In the genomic region with DNA sequence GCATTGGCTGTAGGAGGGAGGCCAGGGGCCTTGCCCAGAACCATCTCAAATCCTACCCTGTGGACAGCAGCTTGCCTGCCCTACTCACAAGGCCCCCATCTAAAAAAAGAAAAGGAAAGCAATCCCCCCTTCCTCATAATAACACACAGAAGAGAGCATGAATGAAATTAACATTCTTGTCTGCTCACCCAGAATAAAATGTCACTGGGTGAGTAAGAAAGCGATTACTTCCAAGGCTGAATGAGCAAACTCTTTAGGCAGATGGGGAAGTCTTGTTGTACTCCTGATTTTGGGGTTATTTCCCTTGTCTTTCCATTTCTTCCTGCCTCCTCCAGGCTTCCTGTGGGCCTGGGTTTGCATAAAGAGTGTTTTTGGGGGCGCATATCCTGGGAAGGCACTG, we compare ENCODE assay signal across 22 cellular contexts.
A peak's percentile ranks its signal among the peaks of the same experiment; 100 is the strongest.
DNase-seq lines count a peak whose midpoint lies in the region; ATAC-seq and TF ChIP-seq lines count a peak whose summit lies in the region.
"Had no signal": no experiment of that assay in that cellular context is flagged by ENCODE, and none has a peak within 500 bp of the region (broad histone marks: within the 10 kb centered on the region; RNA-seq: fewer than 3 reads in every experiment).

No MANE protein-coding gene starts in this region.

- no peaks in the 10 kb centered on the region for H4K20me1 ChIP-seq in GM23338 (replicated peaks; ENCODE audit: insufficient read depth)

- H3F3A ChIP-seq in GM23338 (replicated peaks; ENCODE audit: low read depth) = 0 out of 2 replicates have a peak, but pooled peaks cover 5% of the 10 kb centered on the region

- peak overlapping the region; percentile 72 for H3K4me2 ChIP-seq in GM23338

- TF ChIP-seq CTCF in GM23338 (conservative IDR thresholded peaks at IDR 0.05; ENCODE audit: low read depth in 2 of 2) (no peak), brain (conservative IDR thresholded peaks at IDR 0.05) (no peak)

- no peaks in the 10 kb centered on the region for H3K36me3 ChIP-seq in GM23338 (ENCODE audit: insufficient read depth)

- H3K27ac ChIP-seq in GM23338 (ENCODE audit: low read depth) = peak overlapping the region; percentile 56; the same call in 1 of the 2 replicates
- no peak overlapping the region for H3K27ac ChIP-seq in right cardiac atrium (ENCODE audit: low read length)
- H3K27ac ChIP-seq: C4-2B had no signal

- H3K27ac Mint-ChIP-seq in GM23338 (peak overlapping the region; percentile 60), brain (peak overlapping the region; percentile 24 to 86 (median 74))
- H3K27ac Mint-ChIP-seq: HFFc6 had no signal

- H3K36me3 Mint-ChIP-seq in GM23338 (ENCODE audit: low read depth) = peaks cover 8% of the 10 kb centered on the region; the same call in 2 of the 3 replicates
- no peaks in the 10 kb centered on the region for H3K36me3 Mint-ChIP-seq in brain

- H3K4me3 Mint-ChIP-seq in GM23338 (no peak overlapping the region; the same call in 2 of the 3 replicates), brain (peak overlapping the region in 1 of 5 experiments; percentile 14)
- H3K4me3 Mint-ChIP-seq: HFFc6 had no signal

- DNase-seq in GM23338 (ENCODE audit: low spot score) (no peak), left kidney (ENCODE audit: low read depth, low spot score) (peak; percentile 66), renal cortical epithelial cell (ENCODE audit: low read depth) (peak; percentile 3), NCI-H345 (lab: John Stamatoyannopoulos, UW) (no peak), right cardiac atrium (no peak)
- DNase-seq in activated CD4-positive, CD25-positive, alpha-beta regulatory T cell (lab: John Stamatoyannopoulos, UW) = no peak
- DNase-seq: AML-193, DMS79, H7, HFFc6, MM.1S, NCI-H1048, NCI-H1417 treated with DMSO at 0.1 percent for 48 hours, NCI-H1930, NCI-H226, NCI-H524, OCI-M1 had no signal

- H3K27me3 ChIP-seq in GM23338 (ENCODE audit: insufficient read depth) (no peaks in the 10 kb centered on the region), right cardiac atrium (ENCODE audit: control insufficient read depth, insufficient read depth) (no peaks in the 10 kb centered on the region)

- intact Hi-C loops in right cardiac atrium (cut with DNase I) = no loop called here

- H2AFZ ChIP-seq in GM23338 = peak overlapping the region; percentile 96

- peak overlapping the region; percentile 18; the same call in 1 of the 2 replicates for H3K4me3 ChIP-seq in GM23338
- H3K4me3 ChIP-seq in right cardiac atrium (ENCODE audit: low read length) = no peak overlapping the region
- H3K4me3 ChIP-seq: K562 had no signal

- peaks cover 12% of the 10 kb centered on the region for H3K9me2 ChIP-seq in GM23338 (ENCODE audit: insufficient read depth)

- H3K4me1 ChIP-seq in GM23338 (ENCODE audit: insufficient read depth) (peaks cover 36% of the 10 kb centered on the region), right cardiac atrium (ENCODE audit: control insufficient read depth, insufficient read depth, low read length) (peaks cover 3% of the 10 kb centered on the region)

- ATAC-seq in GM23338 = no peak; the same call in 2 of the 3 replicates
- no peak for ATAC-seq in GM19397 (IDR thresholded peaks at IDR 0.05; ENCODE audit: unreplicated experiment)
- ATAC-seq in right cardiac atrium = no peak
- ATAC-seq: K562, Right ventricle myocardium inferior had no signal

- H3K27me3 Mint-ChIP-seq in GM23338 (ENCODE audit: insufficient read depth, low read depth, poor library complexity) (peaks cover 6% of the 10 kb centered on the region), brain (peaks cover 10% of the 10 kb centered on the region)

- 66% methylated on average over 2 of the region's 2 CpGs for WGBS in right cardiac atrium

- no peaks in the 10 kb centered on the region for H3K9me3 ChIP-seq in right cardiac atrium (ENCODE audit: control insufficient read depth, low read length)

- H3K9me3 Mint-ChIP-seq in GM23338 (peaks cover 18% of the 10 kb centered on the region), brain (peaks cover 0 to 16% (median 3%) of the 10 kb centered on the region in 5 experiments)

- H3K4me1 Mint-ChIP-seq in GM23338 (peaks cover 44% of the 10 kb centered on the region), brain (peaks cover 38% of the 10 kb centered on the region)

- no peaks in the 10 kb centered on the region for H3K79me2 ChIP-seq in GM23338 (replicated peaks; ENCODE audit: insufficient read depth)

TF ChIP-seq in GM23338, 12 proteins besides CTCF, POLR2A, EP300 and RAD21 (continues in another document):
- TF ChIP-seq CREB1 (CRISPR knock-in tag; IDR thresholded peaks at IDR 0.05; ENCODE audit: low read depth) = no peak
- no peak for TF ChIP-seq EZH2 (IDR thresholded peaks at IDR 0.05; ENCODE audit: low read depth, unreplicated experiment)
- TF ChIP-seq ZNF462 (CRISPR knock-in tag; IDR thresholded peaks at IDR 0.05) = no peak

Comparison
In these comparisons a context has a peak if more than half of its experiments do, and no peak if none do; other contexts are left out.
1. DNase-seq: peak in left kidney (single experiment) and renal cortical epithelial cell (single experiment); none in GM23338 (single experiment), activated CD4-positive, CD25-positive, alpha-beta regulatory T cell (0 of 4), NCI-H345 (single experiment) and right cardiac atrium (0 of 3).